Comparison of ENCODE assay signal across 26 cellular contexts in genomic region chr9:88789785-88790184, GRCh38.
DNase-seq lines count a peak whose midpoint lies in the region; ATAC-seq, FAIRE-seq and TF ChIP-seq lines count a peak whose summit lies in the region.
"Had no signal": no experiment of that assay in that cellular context is flagged by ENCODE, and none has a peak within 500 bp of the region (broad histone marks: within the 10 kb centered on the region; RNA-seq: fewer than 3 reads in every experiment).

No MANE protein-coding gene starts in this region.

- H3K9me3 ChIP-seq in astrocyte (ENCODE audit: insufficient read depth, low read depth, low read length) (no peaks in the 10 kb centered on the region), neuronal stem cell (replicated peaks in 1 of 2; ENCODE audit: control insufficient read depth in 2 of 2, insufficient read depth in 1 of 2, low read depth in 1 of 2, low read length in 2 of 2) (peaks cover 2 to 5% of the 10 kb centered on the region in 2 donors)
- H3K9me3 ChIP-seq: HAP-1, heart left ventricle, pancreas, sigmoid colon had no signal

- H3K4ac ChIP-seq in neuronal stem cell (ENCODE audit: low read length) = no peak overlapping the region

- peaks cover 19% of the 10 kb centered on the region for H3K4me1 Mint-ChIP-seq in astrocyte (ENCODE audit: low read depth, unreplicated experiment)

- peaks cover 5% of the 10 kb centered on the region for H3K9me3 Mint-ChIP-seq in astrocyte (ENCODE audit: unreplicated experiment)
- H3K9me3 Mint-ChIP-seq: activated CD4-positive, alpha-beta memory T cell treated with anti-CD3 and anti-CD28 coated beads for 36 hours; activated T-helper 1 cell treated with anti-CD3 and anti-CD28 coated beads, Interleukin-12 subunit alpha, Interleukin-12 subunit beta, Interleukin-2, Interleukin-4 antibody, amounts not matched to agents 30 ng/mL and 10 ng/mL and 1 ng/mL, durations not matched to agents 14 hours and 24 hours and 36 hours had no signal

- H2BK5ac ChIP-seq in neuronal stem cell (ENCODE audit: low read length) = no peak overlapping the region

- peaks cover 8% of the 10 kb centered on the region for H3K27me3 Mint-ChIP-seq in astrocyte (ENCODE audit: low read depth, unreplicated experiment)

- no peaks in the 10 kb centered on the region for H3K79me2 ChIP-seq in astrocyte (ENCODE audit: insufficient read depth, low read length)

- no peaks in the 10 kb centered on the region for H3K79me1 ChIP-seq in neuronal stem cell (ENCODE audit: low read depth, low read length)

- H3K18ac ChIP-seq in neuronal stem cell (ENCODE audit: low read length) = no peak overlapping the region

- no peaks in the 10 kb centered on the region for H4K20me1 ChIP-seq in astrocyte (ENCODE audit: insufficient read depth, low read length)

- H3K9ac ChIP-seq in astrocyte (ENCODE audit: low read length) (no peak overlapping the region), neuronal stem cell (ENCODE audit: low read depth, low read length, poor library complexity) (no peak overlapping the region)

- no peak overlapping the region for H3K23ac ChIP-seq in neuronal stem cell (ENCODE audit: low read depth, low read length, poor library complexity)

- FAIRE-seq in astrocyte (lab: Jason Lieb, UNC) = peak; percentile 59
- FAIRE-seq: GM19239, pancreas, urothelium cell line had no signal

- H3K4me2 ChIP-seq in astrocyte (ENCODE audit: low read length) (peak overlapping the region; percentile 45), neuronal stem cell (ENCODE audit: insufficient read depth, low read length, poor library complexity, severe bottlenecking) (no peak overlapping the region)

- no peak overlapping the region for H2BK15ac ChIP-seq in neuronal stem cell (ENCODE audit: low read length)

- H3K27me3 ChIP-seq in astrocyte (ENCODE audit: insufficient read depth, low read length) = no peaks in the 10 kb centered on the region
- H3K27me3 ChIP-seq in foreskin keratinocyte = no peaks in the 10 kb centered on the region
- H3K27me3 ChIP-seq in neuronal stem cell (ENCODE audit: control insufficient read depth in 3 of 3, insufficient read depth in 3 of 3, low read depth in 1 of 3, low read length in 3 of 3) = peaks cover 0 to 3% (median 0%) of the 10 kb centered on the region in 3 experiments
- H3K27me3 ChIP-seq: heart left ventricle, pancreas, sigmoid colon had no signal

- no peak overlapping the region for H4K91ac ChIP-seq in neuronal stem cell (ENCODE audit: low read depth, low read length, poor library complexity)

- TF ChIP-seq CTCF in astrocyte (IDR thresholded peaks at IDR 0.05; ENCODE audit: insufficient read depth, low read depth, low read length) = no peak
- TF ChIP-seq CTCF in foreskin keratinocyte (conservative IDR thresholded peaks at IDR 0.05) = no peak

- no peaks in the 10 kb centered on the region for H3K36me3 Mint-ChIP-seq in astrocyte (ENCODE audit: low read depth, unreplicated experiment)
- H3K36me3 Mint-ChIP-seq: activated CD4-positive, alpha-beta memory T cell treated with anti-CD3 and anti-CD28 coated beads for 36 hours had no signal

- H2AFZ ChIP-seq in astrocyte (ENCODE audit: low read depth, low read length) (no peak overlapping the region), neuronal stem cell (ENCODE audit: low read length) (no peak overlapping the region)

- peaks cover 27% of the 10 kb centered on the region for H3K4me1 ChIP-seq in astrocyte (ENCODE audit: insufficient read depth, low read length)
- peaks cover 8% of the 10 kb centered on the region for H3K4me1 ChIP-seq in foreskin keratinocyte
- peaks cover 3 to 8% of the 10 kb centered on the region in 2 donors for H3K4me1 ChIP-seq in neuronal stem cell (ENCODE audit: control insufficient read depth in 2 of 2, insufficient read depth in 1 of 2, low read depth in 1 of 2, low read length in 2 of 2)
- H3K4me1 ChIP-seq: HAP-1, pancreas had no signal

- ATAC-seq in foreskin keratinocyte (peak; percentile 89), GM21825 (IDR thresholded peaks at IDR 0.05; ENCODE audit: unreplicated experiment) (no peak)
- ATAC-seq: heart left ventricle, pancreas had no signal

- peak overlapping the region; percentile 59 for H3K27ac ChIP-seq in astrocyte (ENCODE audit: low read depth, low read length)
- peak overlapping the region; percentile 75 for H3K27ac ChIP-seq in foreskin keratinocyte
- no peak overlapping the region for H3K27ac ChIP-seq in neuronal stem cell (replicated peaks; ENCODE audit: low read length)
- H3K27ac ChIP-seq: pancreas, VCaP had no signal

- no peak overlapping the region for H3K4me3 ChIP-seq in astrocyte (ENCODE audit: insufficient read depth, low read depth, low read length)
- no peak overlapping the region for H3K4me3 ChIP-seq in neuronal stem cell (ENCODE audit: low read length in 2 of 2)
- H3K4me3 ChIP-seq: HAP-1, heart left ventricle, pancreas, sigmoid colon had no signal

- H3K27ac Mint-ChIP-seq in astrocyte (ENCODE audit: unreplicated experiment) = peak overlapping the region; percentile 34
- H3K27ac Mint-ChIP-seq: activated CD4-positive, alpha-beta memory T cell treated with anti-CD3 and anti-CD28 coated beads for 36 hours; activated T-helper 1 cell treated with anti-CD3 and anti-CD28 coated beads, Interleukin-12 subunit alpha, Interleukin-12 subunit beta, Interleukin-2, Interleukin-4 antibody, amounts not matched to agents 30 ng/mL and 10 ng/mL and 1 ng/mL, durations not matched to agents 14 hours and 24 hours and 36 hours had no signal

- H2BK120ac ChIP-seq in neuronal stem cell (ENCODE audit: low read depth, low read length) = no peak overlapping the region

- H3K4me3 Mint-ChIP-seq in astrocyte (ENCODE audit: unreplicated experiment) = no peak overlapping the region
- H3K4me3 Mint-ChIP-seq: activated CD4-positive, alpha-beta memory T cell treated with anti-CD3 and anti-CD28 coated beads for 36 hours; activated T-helper 1 cell treated with anti-CD3 and anti-CD28 coated beads, Interleukin-12 subunit alpha, Interleukin-12 subunit beta, Interleukin-2, Interleukin-4 antibody, amounts not matched to agents 30 ng/mL and 10 ng/mL and 1 ng/mL, durations not matched to agents 14 hours and 24 hours and 36 hours had no signal

- H2AK5ac ChIP-seq in neuronal stem cell (ENCODE audit: low read depth, low read length) = no peak overlapping the region

- no CpG with 5 or more reads among the region's 3 CpGs for WGBS in neuronal stem cell (ENCODE audit: extremely low coverage in 2 of 2, insufficient read length in 2 of 2, insufficient replicate concordance in 1 of 2), 2 donors

- no peak overlapping the region for H4K8ac ChIP-seq in neuronal stem cell (ENCODE audit: low read depth, low read length)

- H3K36me3 ChIP-seq in astrocyte (ENCODE audit: insufficient read depth, low read length) (no peaks in the 10 kb centered on the region), neuronal stem cell (replicated peaks in 1 of 2; ENCODE audit: control insufficient read depth in 2 of 2, insufficient read depth in 2 of 2, low read length in 2 of 2) (no peaks in the 10 kb centered on the region)
- H3K36me3 ChIP-seq: HAP-1, heart left ventricle, pancreas, sigmoid colon had no signal

- no peak overlapping the region for H2BK12ac ChIP-seq in neuronal stem cell (ENCODE audit: low read length)

- DNase-seq in AG08395 (ENCODE audit: low spot score) (peak; percentile 32), GM03348 (ENCODE audit: low spot score) (peak; percentile 67), astrocyte (ENCODE audit: low read depth) (peak; percentile 96), foreskin keratinocyte (peak; percentile 80 to 84), germinal center (ENCODE audit: low spot score) (no peak), neuronal stem cell (ENCODE audit: low spot score) (no peak)
- DNase-seq in stimulated activated naive CD4-positive, alpha-beta T cell treated with Interleukin-2 at 50 U/mL for 16 hours (lab: John Stamatoyannopoulos, UW) = no peak
- DNase-seq: activated CD4-positive, alpha-beta memory T cell treated with anti-CD3 and anti-CD28 coated beads for 36 hours; amniotic stem cell; COR-L47; heart left ventricle; KG1; NCI-H2081 treated with DMSO at 0.1 percent for 48 hours; NCI-H524; pancreas; Right ventricle myocardium superior; sigmoid colon; stimulated activated CD4-positive, alpha-beta T cell treated with anti-CD3 and anti-CD28 coated beads, Interleukin-2, amount 100 ng/mL, for 24 hours; substantia nigra; T-helper 1 cell had no signal

- no peak overlapping the region for H3K14ac ChIP-seq in neuronal stem cell (ENCODE audit: low read length)

Comparison
In these comparisons a context has a peak if more than half of its experiments do, and no peak if none do; other contexts are left out.
1. DNase-seq: peak in AG08395 (single experiment), GM03348 (single experiment), astrocyte (single experiment) and foreskin keratinocyte (2 of 2); none in germinal center (single experiment), stimulated activated naive CD4-positive, alpha-beta T cell treated with Interleukin-2 at 50 U/mL for 16 hours (single experiment) and neuronal stem cell (single experiment).